ENCODE assay signal across 9 cellular contexts in the genomic region with DNA sequence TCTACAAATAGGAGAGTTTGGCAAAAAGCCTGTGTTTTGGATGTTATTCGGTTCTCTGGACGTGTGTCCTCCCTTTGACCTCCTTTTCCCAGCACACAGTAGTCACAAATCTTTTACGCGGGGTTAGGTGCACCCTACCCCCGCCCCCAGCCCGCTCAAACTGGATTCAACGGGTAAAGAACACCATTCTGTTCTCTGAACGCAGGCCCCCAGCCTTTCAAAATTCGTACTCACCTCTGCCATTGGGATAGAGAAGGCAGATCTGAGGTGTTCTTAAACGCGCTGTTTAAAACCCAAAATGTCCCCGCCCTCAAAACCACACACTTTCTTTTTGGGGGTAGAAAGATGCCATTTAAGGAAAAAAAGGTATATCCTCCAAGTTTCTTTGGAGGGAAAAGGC. TPM values are rescaled to one million over a fixed set of nuclear protein-coding genes. Genes with fewer than 3 reads are reported as not detected.
A peak's percentile ranks its signal among the peaks of the same experiment; 100 is the strongest.
DNase-seq lines count a peak whose midpoint lies in the region; ATAC-seq, FAIRE-seq and TF ChIP-seq lines count a peak whose summit lies in the region.
"Had no signal": no experiment of that assay in that cellular context is flagged by ENCODE, and none has a peak within 500 bp of the region (broad histone marks: within the 10 kb centered on the region; RNA-seq: fewer than 3 reads in every experiment).

No MANE protein-coding gene starts in this region.

- peak overlapping the region; percentile 98 to 99 (median 98) for H3K4me3 Mint-ChIP-seq in CD4-positive, CD25-positive, alpha-beta regulatory T cell
- peak overlapping the region; percentile 89 for H3K4me3 Mint-ChIP-seq in astrocyte (ENCODE audit: unreplicated experiment)
- H3K4me3 Mint-ChIP-seq in nephron, result peak overlapping the region; percentile 88 to 100 (median 95)
- no peak overlapping the region for H3K4me3 Mint-ChIP-seq in Calu3 (ENCODE audit: low read depth, unreplicated experiment)

- ATAC-seq in CD4-positive, CD25-positive, alpha-beta regulatory T cell (ENCODE audit: low read depth in 2 of 2), result peak; percentile 6 to 10

- peak overlapping the region; percentile 68 for H3K9ac ChIP-seq in astrocyte (ENCODE audit: low read length)

- peaks cover 46% of the 10 kb centered on the region for H3K36me3 Mint-ChIP-seq in CD4-positive, CD25-positive, alpha-beta regulatory T cell
- H3K36me3 Mint-ChIP-seq in astrocyte (ENCODE audit: low read depth, unreplicated experiment), result peaks cover 6% of the 10 kb centered on the region
- peaks cover 19% of the 10 kb centered on the region for H3K36me3 Mint-ChIP-seq in nephron (ENCODE audit: low read depth)
- H3K36me3 Mint-ChIP-seq in Calu3 (ENCODE audit: insufficient read depth, unreplicated experiment), result peaks cover 28% of the 10 kb centered on the region

- TF ChIP-seq CTCF in Peyer's patch (IDR thresholded peaks at IDR 0.05) (no peak), astrocyte (IDR thresholded peaks at IDR 0.05; ENCODE audit: insufficient read depth, low read depth, low read length) (no peak), nephron (IDR thresholded peaks at IDR 0.05; ENCODE audit: unreplicated experiment in 3 of 3) (no peak), Calu3 (IDR thresholded peaks at IDR 0.05; ENCODE audit: unreplicated experiment) (no peak)

- no peaks in the 10 kb centered on the region for H3K79me2 ChIP-seq in astrocyte (ENCODE audit: insufficient read depth, low read length)

- H3K27ac Mint-ChIP-seq in CD4-positive, CD25-positive, alpha-beta regulatory T cell, result peak overlapping the region; percentile 88 to 98 (median 93)
- H3K27ac Mint-ChIP-seq in astrocyte (ENCODE audit: unreplicated experiment), result peak overlapping the region; percentile 47
- H3K27ac Mint-ChIP-seq in nephron, result peak overlapping the region; percentile 26 to 66 (median 64)
- H3K27ac Mint-ChIP-seq in Calu3 (ENCODE audit: unreplicated experiment), result no peak overlapping the region

- H3K9me3 ChIP-seq in CD4-positive, CD25-positive, alpha-beta regulatory T cell (ENCODE audit: control insufficient read depth in 2 of 2, low read length in 2 of 2), result no peaks in the 10 kb centered on the region
- H3K9me3 ChIP-seq in Peyer's patch (no peaks in the 10 kb centered on the region), astrocyte (ENCODE audit: insufficient read depth, low read depth, low read length) (no peaks in the 10 kb centered on the region)

- CTCF ChIA-PET in Calu3 (lab: Charles Lee), result no interaction called here

- peak overlapping the region; percentile 60 for H2AFZ ChIP-seq in astrocyte (ENCODE audit: low read depth, low read length)

- peak; percentile 30 to 81 (median 60) for DNase-seq in CD4-positive, CD25-positive, alpha-beta regulatory T cell
- DNase-seq in Peyer's patch (no peak), astrocyte (ENCODE audit: low read depth) (no peak), GM19240 (ENCODE audit: insufficient read length, low spot score) (no peak), superior temporal gyrus (ENCODE audit: extremely low spot score) (no peak), NCI-H1930 (lab: John Stamatoyannopoulos, UW) (no peak), Calu3 (no peak)

- no TSS peak for BruUV-seq in Calu3 (replicated peaks; lab: Mats Ljungman, UMichigan)

- H4K20me1 ChIP-seq in astrocyte (ENCODE audit: insufficient read depth, low read length), result peaks cover 14% of the 10 kb centered on the region

- peak overlapping the region; percentile 99 for H3K4me3 ChIP-seq in CD4-positive, CD25-positive, alpha-beta regulatory T cell (ENCODE audit: low read depth, low read length)
- peak overlapping the region; percentile 33 to 66 (median 56) for H3K4me3 ChIP-seq in Peyer's patch
- peak overlapping the region; percentile 69 for H3K4me3 ChIP-seq in astrocyte (ENCODE audit: insufficient read depth, low read depth, low read length)

- peaks cover 0 to 6% (median 0%) of the 10 kb centered on the region in 7 donors for H3K9me3 Mint-ChIP-seq in CD4-positive, CD25-positive, alpha-beta regulatory T cell
- H3K9me3 Mint-ChIP-seq in astrocyte (ENCODE audit: unreplicated experiment), result no peaks in the 10 kb centered on the region
- H3K9me3 Mint-ChIP-seq in nephron, result no peaks in the 10 kb centered on the region
- H3K9me3 Mint-ChIP-seq in Calu3 (ENCODE audit: low read depth, unreplicated experiment), result no peaks in the 10 kb centered on the region

- peak overlapping the region; percentile 99 for H3K4me2 ChIP-seq in astrocyte (ENCODE audit: low read length)

- H3K36me3 ChIP-seq in CD4-positive, CD25-positive, alpha-beta regulatory T cell (ENCODE audit: control insufficient read depth, insufficient read depth, low read length), result peaks cover 25% of the 10 kb centered on the region
- H3K36me3 ChIP-seq in Peyer's patch (no peaks in the 10 kb centered on the region), astrocyte (ENCODE audit: insufficient read depth, low read length) (no peaks in the 10 kb centered on the region)

- H3K27ac ChIP-seq in CD4-positive, CD25-positive, alpha-beta regulatory T cell (ENCODE audit: insufficient read depth, low read length, poor library complexity, severe bottlenecking), result peak overlapping the region; percentile 79
- peak overlapping the region in 1 of 4 donors; percentile 67 for H3K27ac ChIP-seq in Peyer's patch
- H3K27ac ChIP-seq in astrocyte (ENCODE audit: low read depth, low read length), result no peak overlapping the region

- peaks cover 8% of the 10 kb centered on the region for H3K27me3 ChIP-seq in CD4-positive, CD25-positive, alpha-beta regulatory T cell (ENCODE audit: control insufficient read depth, insufficient read depth, low read length)
- H3K27me3 ChIP-seq in Peyer's patch, result peaks cover 0 to 28% of the 10 kb centered on the region in 2 donors
- H3K27me3 ChIP-seq in astrocyte (ENCODE audit: insufficient read depth, low read length), result peaks cover 41% of the 10 kb centered on the region

- peaks cover 31% of the 10 kb centered on the region for H3K27me3 Mint-ChIP-seq in CD4-positive, CD25-positive, alpha-beta regulatory T cell
- H3K27me3 Mint-ChIP-seq in astrocyte (ENCODE audit: low read depth, unreplicated experiment), result peaks cover 53% of the 10 kb centered on the region
- H3K27me3 Mint-ChIP-seq in nephron (ENCODE audit: low read depth), result peaks cover 64% of the 10 kb centered on the region
- peaks cover 58% of the 10 kb centered on the region for H3K27me3 Mint-ChIP-seq in Calu3 (ENCODE audit: unreplicated experiment)

- intact Hi-C loops in Calu3 (cut with micrococcal nuclease; ENCODE audit: unreplicated experiment), result no loop called here

- peaks cover 16 to 38% (median 28%) of the 10 kb centered on the region in 4 donors for H3K4me1 Mint-ChIP-seq in CD4-positive, CD25-positive, alpha-beta regulatory T cell
- H3K4me1 Mint-ChIP-seq in astrocyte (ENCODE audit: low read depth, unreplicated experiment) (no peaks in the 10 kb centered on the region), nephron (peaks cover 42% of the 10 kb centered on the region), Calu3 (ENCODE audit: low read depth, unreplicated experiment) (peaks cover 19% of the 10 kb centered on the region)

- no peak for FAIRE-seq in astrocyte (lab: Jason Lieb, UNC)
- FAIRE-seq: TTC549 had no signal

- TF ChIP-seq POLR2A in Peyer's patch (IDR thresholded peaks at IDR 0.05), result no peak

- H3K4me1 ChIP-seq in CD4-positive, CD25-positive, alpha-beta regulatory T cell (ENCODE audit: control insufficient read depth, insufficient read depth, low read length, poor library complexity, severe bottlenecking), result peaks cover 64% of the 10 kb centered on the region
- H3K4me1 ChIP-seq in Peyer's patch, result peaks cover 0 to 36% (median 4%) of the 10 kb centered on the region in 4 donors
- H3K4me1 ChIP-seq in astrocyte (ENCODE audit: insufficient read depth, low read length), result peaks cover 12% of the 10 kb centered on the region

RNA-seq across cellular contexts. Expression of gene LEF1, which starts 2.7 kb away (rescaled TPM):
- total RNA-seq in CD4-positive, CD25-positive, alpha-beta regulatory T cell, result 469 TPM
- 100 to 1,000 TPM; 465 to 627 (median 565) TPM for polyA plus RNA-seq in CD4-positive, CD25-positive, alpha-beta regulatory T cell
- total RNA-seq in Peyer's patch (10 to 100 TPM in 1 of 4 donors, 1 to 10 TPM in 2, under 1 TPM in 1; 0.53 to 34.7 (median 4.4) TPM), astrocyte (16.6 and 23.6 TPM in 2 replicates), Calu3 (2022) (0.42 TPM in 1 of 2 replicates, not detected in the other)

Comparison
In these comparisons a context has a peak if more than half of its experiments do, and no peak if none do; other contexts are left out.
1. DNase-seq: peak in CD4-positive, CD25-positive, alpha-beta regulatory T cell (3 of 3); none in Peyer's patch (0 of 3), astrocyte (single experiment), GM19240 (single experiment), superior temporal gyrus (single experiment), NCI-H1930 (0 of 2) and Calu3 (single experiment).
2. RNA of gene LEF1, which starts 2.7 kb away (total RNA-seq): 469 TPM in CD4-positive, CD25-positive, alpha-beta regulatory T cell (single experiment); 16.6 to 23.6 TPM in astrocyte, 0.53 to 34.7 TPM in Peyer's patch and 0.42 TPM in Calu3; every median in the first group is over 10 times any median in the second.
3. Peak in every context shown above with its lines, with median percentiles within 50 percentile points of each other: H3K4me3 ChIP-seq.